1 cellular context compared by ENCODE assay signal in the genomic region with DNA sequence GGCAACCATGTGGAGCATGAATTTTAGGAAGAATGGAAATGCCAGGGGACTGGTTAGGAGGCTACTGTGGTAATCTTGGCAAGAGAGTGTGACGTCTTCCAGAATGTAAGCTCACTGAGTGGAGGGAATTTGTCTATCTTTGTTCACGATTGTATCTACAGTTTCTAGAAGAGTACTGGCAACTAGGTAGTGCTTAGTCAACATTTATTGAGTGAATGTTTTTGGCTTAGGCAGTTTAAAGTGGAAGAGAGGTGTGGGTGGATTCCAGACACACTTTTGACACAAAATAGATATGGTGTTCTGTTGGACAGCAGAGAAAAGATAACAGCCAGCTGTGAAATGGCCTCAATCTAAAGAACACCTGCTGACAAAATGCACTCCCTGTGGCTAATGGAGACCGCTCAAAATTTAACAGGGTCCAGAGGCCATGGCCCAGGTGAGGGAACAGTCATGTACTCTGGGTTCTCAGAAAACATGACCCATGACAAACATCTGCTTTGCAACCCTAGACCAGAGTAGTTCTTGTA.
TF ChIP-seq lines count a peak whose summit lies in the region.

No MANE protein-coding gene starts in this region.

TF ChIP-seq in K562, 482 proteins besides CTCF, POLR2A, EP300 and RAD21 (continued from another document):
- TF ChIP-seq, protein P1, sequence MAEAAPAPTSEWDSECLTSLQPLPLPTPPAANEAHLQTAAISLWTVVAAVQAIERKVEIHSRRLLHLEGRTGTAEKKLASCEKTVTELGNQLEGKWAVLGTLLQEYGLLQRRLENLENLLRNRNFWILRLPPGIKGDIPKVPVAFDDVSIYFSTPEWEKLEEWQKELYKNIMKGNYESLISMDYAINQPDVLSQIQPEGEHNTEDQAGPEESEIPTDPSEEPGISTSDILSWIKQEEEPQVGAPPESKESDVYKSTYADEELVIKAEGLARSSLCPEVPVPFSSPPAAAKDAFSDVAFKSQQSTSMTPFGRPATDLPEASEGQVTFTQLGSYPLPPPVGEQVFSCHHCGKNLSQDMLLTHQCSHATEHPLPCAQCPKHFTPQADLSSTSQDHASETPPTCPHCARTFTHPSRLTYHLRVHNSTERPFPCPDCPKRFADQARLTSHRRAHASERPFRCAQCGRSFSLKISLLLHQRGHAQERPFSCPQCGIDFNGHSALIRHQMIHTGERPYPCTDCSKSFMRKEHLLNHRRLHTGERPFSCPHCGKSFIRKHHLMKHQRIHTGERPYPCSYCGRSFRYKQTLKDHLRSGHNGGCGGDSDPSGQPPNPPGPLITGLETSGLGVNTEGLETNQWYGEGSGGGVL (CRISPR knock-in tag; IDR thresholded peaks at IDR 0.05): no peak
- TF ChIP-seq, protein P2, sequence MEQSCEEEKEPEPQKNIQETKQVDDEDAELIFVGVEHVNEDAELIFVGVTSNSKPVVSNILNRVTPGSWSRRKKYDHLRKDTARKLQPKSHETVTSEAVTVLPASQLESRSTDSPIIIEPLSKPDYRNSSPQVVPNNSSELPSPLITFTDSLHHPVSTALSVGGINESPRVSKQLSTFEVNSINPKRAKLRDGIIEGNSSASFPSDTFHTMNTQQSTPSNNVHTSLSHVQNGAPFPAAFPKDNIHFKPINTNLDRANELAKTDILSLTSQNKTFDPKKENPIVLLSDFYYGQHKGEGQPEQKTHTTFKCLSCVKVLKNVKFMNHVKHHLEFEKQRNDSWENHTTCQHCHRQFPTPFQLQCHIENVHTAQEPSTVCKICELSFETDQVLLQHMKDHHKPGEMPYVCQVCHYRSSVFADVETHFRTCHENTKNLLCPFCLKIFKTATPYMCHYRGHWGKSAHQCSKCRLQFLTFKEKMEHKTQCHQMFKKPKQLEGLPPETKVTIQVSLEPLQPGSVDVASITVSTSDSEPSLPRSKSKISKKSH (CRISPR knock-in tag; IDR thresholded peaks at IDR 0.05): no peak
- TF ChIP-seq IRF2 (CRISPR knock-in tag; IDR thresholded peaks at IDR 0.05) (no peak), ZNF644 (tag; IDR thresholded peaks at IDR 0.05; ENCODE audit: low read depth) (no peak), WHSC1 (IDR thresholded peaks at IDR 0.05; ENCODE audit: low read length) (no peak), CHCHD3 (CRISPR knock-in tag; IDR thresholded peaks at IDR 0.05) (no peak), BRD4 (IDR thresholded peaks at IDR 0.05) (no peak), CBFA2T2 (conservative IDR thresholded peaks at IDR 0.05) (peak; percentile 78), FOXK1 (CRISPR knock-in tag; IDR thresholded peaks at IDR 0.05; ENCODE audit: borderline replicate concordance) (no peak)
TF ChIP-seq in K562: peak in this region for 10.
